ENCODE assay signal across 25 cellular contexts in genomic region chr1:25054526-25054925, GRCh38.
DNase-seq lines count a peak whose midpoint lies in the region; ATAC-seq, FAIRE-seq and TF ChIP-seq lines count a peak whose summit lies in the region.
"Had no signal": no experiment of that assay in that cellular context is flagged by ENCODE, and none has a peak within 500 bp of the region (broad histone marks: within the 10 kb centered on the region; RNA-seq: fewer than 3 reads in every experiment).

No MANE protein-coding gene starts in this region.

- peaks cover 0 to 1% (median 0%) of the 10 kb centered on the region in 7 donors for H3K9me3 Mint-ChIP-seq in CD14-positive monocyte
- H3K9me3 Mint-ChIP-seq: H9, HFFc6 had no signal

- peaks cover 11% of the 10 kb centered on the region for H3K4me1 Mint-ChIP-seq in CD14-positive monocyte
- H3K4me1 Mint-ChIP-seq: B cell had no signal

- H2BK12ac ChIP-seq in H1 (ENCODE audit: low read depth, low read length) (peak overlapping the region; percentile 30; the same call in 1 of the 2 replicates), neuronal stem cell (ENCODE audit: low read length) (no peak overlapping the region)

- intact Hi-C loops in CD14-positive monocyte (cut with micrococcal nuclease): no loop called here

- TF ChIP-seq CTCF in CD14-positive monocyte (IDR thresholded peaks at IDR 0.05) (no peak), H1 (IDR thresholded peaks at IDR 0.05; ENCODE audit: control extremely low read depth in 1 of 3, insufficient read depth in 1 of 3, low read depth in 1 of 3, low read length in 3 of 3) (no peak)

- no peak overlapping the region for H4K91ac ChIP-seq in H1 (replicated peaks; ENCODE audit: insufficient read length, low read length)
- H4K91ac ChIP-seq in neuronal stem cell (ENCODE audit: low read depth, low read length, poor library complexity): no peak overlapping the region

- no peak overlapping the region for H2BK120ac ChIP-seq in H1 (replicated peaks; ENCODE audit: low read depth, low read length)
- no peak overlapping the region for H2BK120ac ChIP-seq in neuronal stem cell (ENCODE audit: low read depth, low read length)

- H4K20me1 ChIP-seq in H1 (replicated peaks in 1 of 2; ENCODE audit: control insufficient read depth in 1 of 2, insufficient read depth in 2 of 2, low read length in 2 of 2): no peaks in the 10 kb centered on the region

- no peak overlapping the region for H2BK5ac ChIP-seq in H1 (ENCODE audit: low read depth, low read length)
- no peak overlapping the region for H2BK5ac ChIP-seq in neuronal stem cell (ENCODE audit: low read length)

- H3K27me3 ChIP-seq in H1 (replicated peaks in 1 of 4; ENCODE audit: control insufficient read depth in 3 of 4, extremely low read depth in 1 of 4, insufficient read depth in 3 of 4, low read length in 3 of 4) (no peaks in the 10 kb centered on the region; a peak in 1 of 7 replicates), neuronal stem cell (ENCODE audit: control insufficient read depth in 3 of 3, insufficient read depth in 3 of 3, low read depth in 1 of 3, low read length in 3 of 3) (peaks cover 0 to 51% (median 1%) of the 10 kb centered on the region in 3 experiments)

- WGBS in H1 (ENCODE audit: extremely low coverage in 1 of 2, insufficient coverage in 1 of 2, insufficient read length in 1 of 2, insufficient replicate concordance in 2 of 2, low coverage in 1 of 2, low lambda C conversion rate in 2 of 2, missing lambda C conversion rate in 1 of 2), 2 experiments: 44% methylated on average over 8 of the region's 8 CpGs; no CpG with 5 or more reads in 1 of the 2 experiments
- no CpG with 5 or more reads among the region's 8 CpGs for WGBS in neuronal stem cell (ENCODE audit: extremely low coverage in 2 of 2, insufficient read length in 2 of 2, insufficient replicate concordance in 1 of 2), 2 donors

- H2AFZ ChIP-seq in H1 (ENCODE audit: low read length) (peak overlapping the region; percentile 90; the same call in 1 of the 2 replicates), neuronal stem cell (ENCODE audit: low read length) (no peak overlapping the region)

- H3K27me3 Mint-ChIP-seq in CD14-positive monocyte (ENCODE audit: low read depth in 3 of 3): peaks cover 5 to 9% (median 6%) of the 10 kb centered on the region in 3 donors

- no peak overlapping the region for H3K23ac ChIP-seq in H1 (ENCODE audit: insufficient read length)
- peak overlapping the region; percentile 18 for H3K23ac ChIP-seq in neuronal stem cell (ENCODE audit: low read depth, low read length, poor library complexity)

- H2AK5ac ChIP-seq in H1 (ENCODE audit: low read depth, low read length): no peak overlapping the region
- no peak overlapping the region for H2AK5ac ChIP-seq in neuronal stem cell (ENCODE audit: low read depth, low read length)

- H3K79me2 ChIP-seq in H1 (ENCODE audit: control insufficient read depth in 1 of 2, insufficient read depth in 2 of 2, low read length in 2 of 2): no peaks in the 10 kb centered on the region

- H3K27ac ChIP-seq in H1 (ENCODE audit: low read depth, low read length): no peak overlapping the region
- no peak overlapping the region for H3K27ac ChIP-seq in neuronal stem cell (replicated peaks; ENCODE audit: low read length)
- H3K27ac ChIP-seq: A549, SK-N-MC had no signal

- no peak for FAIRE-seq in H1 (lab: Jason Lieb, UNC)
- FAIRE-seq: A549, K562 had no signal

- H3K4ac ChIP-seq in H1 (replicated peaks; ENCODE audit: insufficient read length, low read depth, low read length): no peak overlapping the region
- H3K4ac ChIP-seq in neuronal stem cell (ENCODE audit: low read length): no peak overlapping the region

- no peak for TF ChIP-seq POLR2A in H1 (IDR thresholded peaks at IDR 0.05; ENCODE audit: control extremely low read depth in 1 of 2, low read depth in 2 of 2, low read length in 2 of 2)

- no peaks in the 10 kb centered on the region for H3K36me3 Mint-ChIP-seq in CD14-positive monocyte

- no peak overlapping the region for H3K18ac ChIP-seq in H1 (ENCODE audit: extremely low read depth, low read length)
- H3K18ac ChIP-seq in neuronal stem cell (ENCODE audit: low read length): peak overlapping the region; percentile 80

- H2BK15ac ChIP-seq in H1 (ENCODE audit: low read length) (0 out of 2 replicates have a peak overlapping the region, but pooled peaks have one; percentile 46), neuronal stem cell (ENCODE audit: low read length) (peak overlapping the region; percentile 71)

- peak; percentile 42 for DNase-seq in CD14-positive monocyte (ENCODE audit: low spot score)
- DNase-seq in MV-4-11 (lab: John Stamatoyannopoulos, UW): peak; percentile 9
- DNase-seq in H1 (ENCODE audit: low read depth in 1 of 2, low spot score in 2 of 2): no peak
- DNase-seq in neuronal stem cell (ENCODE audit: low spot score): no peak
- no peak for DNase-seq in COR-L47 (lab: John Stamatoyannopoulos, UW)
- DNase-seq in NOMO-1 treated with DMSO at 0.1 percent for 48 hours (lab: John Stamatoyannopoulos, UW; ENCODE audit: unreplicated experiment): no peak
- DNase-seq: EL, GF-D8, H9, HFFc6, MM.1S, NCI-H1092, NCI-H1436, NCI-H1930, NCI-H345, NCI-H524 treated with DMSO at 0.1 percent for 48 hours, NCI-H82, OCI-M1, SHP77 had no signal

- H3K27ac Mint-ChIP-seq in CD14-positive monocyte: no peak overlapping the region
- H3K27ac Mint-ChIP-seq: B cell, HFFc6 had no signal

- H3K56ac ChIP-seq in H1 (replicated peaks; ENCODE audit: insufficient read length, low read depth, low read length): no peak overlapping the region

- ATAC-seq in HG02840 (IDR thresholded peaks at IDR 0.05; ENCODE audit: low FRiP score, unreplicated experiment): no peak
- no peak for ATAC-seq in GM18907 (IDR thresholded peaks at IDR 0.05; ENCODE audit: unreplicated experiment)
- ATAC-seq: A549, K562 had no signal

- H3K4me3 ChIP-seq in H1 (ENCODE audit: extremely low read depth in 1 of 4, insufficient read depth in 2 of 4, low read depth in 3 of 4, low read length in 4 of 4) (no peak overlapping the region), neuronal stem cell (ENCODE audit: low read length in 2 of 2) (no peak overlapping the region)
- H3K4me3 ChIP-seq: A549, K562, SK-N-MC had no signal

- H3K14ac ChIP-seq in H1 (ENCODE audit: insufficient read length): no peak overlapping the region
- no peak overlapping the region for H3K14ac ChIP-seq in neuronal stem cell (ENCODE audit: low read length)

- no peak for TF ChIP-seq RAD21 in H1 (IDR thresholded peaks at IDR 0.05 in 1 of 2, conservative IDR thresholded peaks at IDR 0.05 in 1 of 2; ENCODE audit: low read depth in 2 of 2, low read length in 2 of 2)

- peaks cover 2% of the 10 kb centered on the region; the same call in 1 of the 2 replicates for H3K23me2 ChIP-seq in H1 (ENCODE audit: low read depth, low read length)

- H3K4me2 ChIP-seq in H1 (ENCODE audit: insufficient read depth in 1 of 2, low read depth in 2 of 2, low read length in 2 of 2): peak overlapping the region in 1 of 2 experiments; percentile 27; a peak in 1 of 4 replicates
- H3K4me2 ChIP-seq in neuronal stem cell (ENCODE audit: insufficient read depth, low read length, poor library complexity, severe bottlenecking): no peak overlapping the region
- H3K4me2 ChIP-seq: A549 had no signal

- CTCF ChIA-PET in H1 (lab: Charles Lee; ENCODE audit: partially characterized antibody): interaction anchor here (1.2 to 4.5 kb wide), 2 partner anchors 8 to 16 kb away, joined by 4 to 39 read pairs; no protein-coding TSS in a partner anchor

- 0 out of 2 replicates have a peak overlapping the region, but pooled peaks have one; percentile 61 for H2BK20ac ChIP-seq in H1 (ENCODE audit: low read length)

- H3K36me3 ChIP-seq in H1 (ENCODE audit: control insufficient read depth in 2 of 4, insufficient read depth in 4 of 4, low read length in 3 of 4) (no peaks in the 10 kb centered on the region), neuronal stem cell (replicated peaks in 1 of 2; ENCODE audit: control insufficient read depth in 2 of 2, insufficient read depth in 2 of 2, low read length in 2 of 2) (no peaks in the 10 kb centered on the region)

- POLR2A ChIA-PET in H1 (lab: Charles Lee; ENCODE audit: partially characterized antibody): no interaction called here

- no peak overlapping the region for H3K4me3 Mint-ChIP-seq in CD14-positive monocyte
- H3K4me3 Mint-ChIP-seq: B cell, HFFc6 had no signal

- H3K4me1 ChIP-seq in H1 (replicated peaks in 1 of 4; ENCODE audit: control insufficient read depth in 3 of 4, insufficient read depth in 4 of 4, low read length in 3 of 4) (peaks cover 0 to 12% (median 6%) of the 10 kb centered on the region in 4 experiments; a peak in 6 of 7 replicates), neuronal stem cell (ENCODE audit: control insufficient read depth in 2 of 2, insufficient read depth in 1 of 2, low read depth in 1 of 2, low read length in 2 of 2) (peaks cover 0 to 4% of the 10 kb centered on the region in 2 donors)
- H3K4me1 ChIP-seq: A549 had no signal

- H3K9ac ChIP-seq in H1 (replicated peaks in 1 of 4; ENCODE audit: extremely low read depth in 1 of 4, low read depth in 3 of 4, low read length in 3 of 4) (no peak overlapping the region), neuronal stem cell (ENCODE audit: low read depth, low read length, poor library complexity) (no peak overlapping the region)

- H3K79me1 ChIP-seq in H1 (ENCODE audit: low read depth, low read length) (no peaks in the 10 kb centered on the region), neuronal stem cell (ENCODE audit: low read depth, low read length) (no peaks in the 10 kb centered on the region)

- H4K5ac ChIP-seq in H1 (ENCODE audit: insufficient read length, low read depth, low read length): no peak overlapping the region

- no peak for TF ChIP-seq EP300 in H1 (IDR thresholded peaks at IDR 0.05; ENCODE audit: borderline replicate concordance in 1 of 2, low read depth in 2 of 2, low read length in 2 of 2)

- H4K8ac ChIP-seq in H1 (ENCODE audit: extremely low read depth, insufficient read depth, low read length) (no peak overlapping the region), neuronal stem cell (ENCODE audit: low read depth, low read length) (peak overlapping the region; percentile 24)

- H3K9me3 ChIP-seq in H1 (ENCODE audit: insufficient read depth in 2 of 2, low read depth in 1 of 2, low read length in 1 of 2) (no peaks in the 10 kb centered on the region), neuronal stem cell (replicated peaks in 1 of 2; ENCODE audit: control insufficient read depth in 2 of 2, insufficient read depth in 1 of 2, low read depth in 1 of 2, low read length in 2 of 2) (no peaks in the 10 kb centered on the region)
- H3K9me3 ChIP-seq: A549 had no signal

Comparison
In these comparisons a context has a peak if more than half of its experiments do, and no peak if none do; other contexts are left out.
1. DNase-seq: peak in CD14-positive monocyte (single experiment) and MV-4-11 (single experiment); none in H1 (0 of 2), neuronal stem cell (single experiment), COR-L47 (single experiment) and NOMO-1 treated with DMSO at 0.1 percent for 48 hours (single experiment).